ENCODE assay signal across 8 cellular contexts in the genomic region with DNA sequence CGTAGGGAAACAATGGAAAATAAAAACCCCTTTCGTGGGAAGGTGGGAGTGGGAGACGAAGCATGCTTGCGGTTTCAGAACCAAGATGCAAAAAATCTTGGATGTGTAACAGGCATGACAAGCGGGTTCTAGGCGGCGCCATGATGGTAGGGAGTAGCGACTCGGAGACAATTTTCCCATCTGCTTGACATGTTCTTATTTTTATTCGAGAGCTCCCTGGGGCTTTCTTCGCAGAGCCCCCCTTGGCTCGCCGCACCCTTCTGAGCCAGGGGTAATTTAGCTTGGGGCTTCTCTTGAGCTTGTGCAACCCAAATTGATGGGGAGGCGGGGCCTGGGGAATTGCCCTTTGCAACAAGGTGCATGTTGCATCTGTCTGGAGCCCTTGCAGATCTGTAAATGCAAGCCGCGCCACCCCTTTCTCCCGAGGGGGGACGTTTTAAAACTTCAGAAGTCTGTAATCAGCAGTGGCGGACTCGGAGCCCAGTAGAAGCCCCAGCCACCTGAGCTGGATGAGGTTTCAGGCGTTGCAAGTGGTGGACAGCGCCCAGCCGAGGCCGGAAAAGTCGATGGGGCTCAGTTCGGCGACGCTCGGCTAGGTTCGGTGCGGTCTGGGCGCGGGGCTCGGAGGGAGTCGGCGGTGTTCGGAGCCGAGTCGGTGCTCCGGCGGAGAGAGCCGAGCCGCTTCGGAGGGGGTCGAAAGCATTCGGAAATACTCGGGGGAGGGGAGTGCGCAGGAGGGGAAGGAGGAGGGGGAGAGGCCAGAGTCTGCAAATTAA.
DNase-seq lines count a peak whose midpoint lies in the region; ATAC-seq and TF ChIP-seq lines count a peak whose summit lies in the region.

No MANE protein-coding gene starts in this region.

- H3K36me3 ChIP-seq in DND-41 (ENCODE audit: insufficient read depth, low read length) (no peaks in the 10 kb centered on the region), duodenal mucosa (ENCODE audit: control insufficient read depth in 1 of 2, insufficient read depth in 2 of 2, low read length in 2 of 2) (no peaks in the 10 kb centered on the region)

- H3K27me3 ChIP-seq in DND-41 (ENCODE audit: insufficient read depth, low read length, poor library complexity) (no peaks in the 10 kb centered on the region), duodenal mucosa (ENCODE audit: control insufficient read depth in 1 of 2, insufficient read depth in 2 of 2, low read length in 2 of 2) (peaks cover 40 to 52% of the 10 kb centered on the region in 2 donors)

- H3K4me3 ChIP-seq in DND-41 (ENCODE audit: low read depth in 1 of 2, low read length in 2 of 2): no peak overlapping the region
- H3K4me3 ChIP-seq in duodenal mucosa (ENCODE audit: low read depth in 1 of 2, low read length in 2 of 2): peak overlapping the region; percentile 16 to 32

- H3K4me1 ChIP-seq in DND-41 (ENCODE audit: insufficient read depth, low read length) (peaks cover 73% of the 10 kb centered on the region), duodenal mucosa (ENCODE audit: control insufficient read depth in 1 of 2, insufficient read depth in 2 of 2, low read length in 2 of 2) (peaks cover 0 to 11% of the 10 kb centered on the region in 2 donors)

- no peak for ATAC-seq in DND-41 (ENCODE audit: insufficient read depth, low read depth)

- DNase-seq in DND-41 (no peak), NCI-H2107 (lab: John Stamatoyannopoulos, UW) (peak; percentile 63), left kidney (ENCODE audit: low read depth, low spot score) (peak; percentile 98), GM19238 (ENCODE audit: insufficient read length, low spot score) (no peak)
- DNase-seq in activated CD8-positive, alpha-beta memory T cell treated with anti-CD3 and anti-CD28 coated beads for 24 hours: peak; percentile 89
- DNase-seq in stimulated activated CD4-positive, alpha-beta T cell treated with anti-CD3 and anti-CD28 coated beads, Interleukin-15, amount 100 ng/mL, for 48 hours (ENCODE audit: low read depth in 2 of 2): peak; percentile 51 to 70
- no peak for DNase-seq in effector CD8-positive, alpha-beta T cell (lab: John Stamatoyannopoulos, UW)

- H3K4me2 ChIP-seq in DND-41 (ENCODE audit: insufficient read depth, low read length): peak overlapping the region; percentile 94; the same call in 1 of the 2 replicates

- H3K27ac ChIP-seq in DND-41 (ENCODE audit: low read length) (no peak overlapping the region), duodenal mucosa (ENCODE audit: low read depth, low read length) (no peak overlapping the region)

- H3K9ac ChIP-seq in DND-41 (ENCODE audit: low read depth, low read length) (no peak overlapping the region), duodenal mucosa (ENCODE audit: low read depth in 1 of 2, low read length in 2 of 2) (peak overlapping the region in 1 of 2 donors; percentile 24)

- no peak overlapping the region for H2AFZ ChIP-seq in DND-41 (ENCODE audit: low read depth, low read length)

- H3K79me2 ChIP-seq in DND-41 (ENCODE audit: insufficient read depth, low read length): peaks cover 31% of the 10 kb centered on the region

- H4K20me1 ChIP-seq in DND-41 (ENCODE audit: insufficient read depth, low read length): peaks cover 4% of the 10 kb centered on the region; the same call in 1 of the 2 replicates

- H3K9me3 ChIP-seq in DND-41 (ENCODE audit: insufficient read depth, low read length, severe bottlenecking) (no peaks in the 10 kb centered on the region), duodenal mucosa (ENCODE audit: control insufficient read depth in 1 of 2, low read length in 2 of 2) (no peaks in the 10 kb centered on the region)

- no peak for TF ChIP-seq CTCF in DND-41 (IDR thresholded peaks at IDR 0.05; ENCODE audit: borderline replicate concordance, extremely low read depth, low read length, poor library complexity, severe bottlenecking)

Comparison
In these comparisons a context has a peak if more than half of its experiments do, and no peak if none do; other contexts are left out.
1. DNase-seq: peak in NCI-H2107 (single experiment), activated CD8-positive, alpha-beta memory T cell treated with anti-CD3 and anti-CD28 coated beads for 24 hours (single experiment), left kidney (single experiment) and stimulated activated CD4-positive, alpha-beta T cell treated with anti-CD3 and anti-CD28 coated beads, Interleukin-15, amount 100 ng/mL, for 48 hours (2 of 2); none in DND-41 (single experiment), GM19238 (single experiment) and effector CD8-positive, alpha-beta T cell (single experiment).
2. H3K4me3 ChIP-seq: peak in duodenal mucosa (2 of 2); none in DND-41 (0 of 2).